15 cellular contexts compared by ENCODE assay signal in genomic region chr2:134081238-134081637, GRCh38.
DNase-seq lines count a peak whose midpoint lies in the region; ATAC-seq, FAIRE-seq and TF ChIP-seq lines count a peak whose summit lies in the region.
"Had no signal": no experiment of that assay in that cellular context is flagged by ENCODE, and none has a peak within 500 bp of the region (broad histone marks: within the 10 kb centered on the region; RNA-seq: fewer than 3 reads in every experiment).

No MANE protein-coding gene starts in this region.

- H2BK120ac ChIP-seq in H1 (replicated peaks; ENCODE audit: low read depth, low read length) = no peak overlapping the region

- peak overlapping the region; percentile 40; the same call in 1 of the 2 replicates for H2BK15ac ChIP-seq in H1 (ENCODE audit: low read length)

- H3K27me3 ChIP-seq in mammary epithelial cell (ENCODE audit: insufficient read depth, low read length) (peaks cover 6% of the 10 kb centered on the region), breast epithelium (no peaks in the 10 kb centered on the region), H1 (replicated peaks in 1 of 4; ENCODE audit: control insufficient read depth in 3 of 4, extremely low read depth in 1 of 4, insufficient read depth in 3 of 4, low read length in 3 of 4) (no peaks in the 10 kb centered on the region)

- H3K79me2 ChIP-seq in mammary epithelial cell (ENCODE audit: insufficient read depth, low read length) = no peaks in the 10 kb centered on the region
- H3K79me2 ChIP-seq in H1 (ENCODE audit: control insufficient read depth in 1 of 2, insufficient read depth in 2 of 2, low read length in 2 of 2) = no peaks in the 10 kb centered on the region

- TF ChIP-seq POLR2A in breast epithelium (IDR thresholded peaks at IDR 0.05) (no peak), H1 (IDR thresholded peaks at IDR 0.05; ENCODE audit: control extremely low read depth in 1 of 2, low read depth in 2 of 2, low read length in 2 of 2) (no peak)

- intact Hi-C loops in mammary epithelial cell (cut with micrococcal nuclease) (no loop called here), breast epithelium (cut with DNase I; ENCODE audit: low total_unique reads) (no loop called here), left ventricle myocardium superior (cut with micrococcal nuclease) (no loop called here), Calu3 (cut with micrococcal nuclease; ENCODE audit: unreplicated experiment) (no loop called here)

- H3K14ac ChIP-seq in H1 (ENCODE audit: insufficient read length) = no peak overlapping the region

- TF ChIP-seq CTCF in mammary epithelial cell (conservative IDR thresholded peaks at IDR 0.05 in 1 of 2, IDR thresholded peaks at IDR 0.05 in 1 of 2; ENCODE audit: extremely low read depth in 1 of 2, insufficient read depth in 1 of 2, low read depth in 1 of 2, low read length in 2 of 2) (no peak), breast epithelium (IDR thresholded peaks at IDR 0.05) (no peak), H1 (IDR thresholded peaks at IDR 0.05; ENCODE audit: control extremely low read depth in 1 of 3, insufficient read depth in 1 of 3, low read depth in 1 of 3, low read length in 3 of 3) (no peak), Calu3 (IDR thresholded peaks at IDR 0.05; ENCODE audit: unreplicated experiment) (no peak), foreskin fibroblast (IDR thresholded peaks at IDR 0.05; ENCODE audit: low read depth, low read length) (no peak)

- H2BK20ac ChIP-seq in H1 (ENCODE audit: low read length) = no peak overlapping the region; the same call in 1 of the 2 replicates

- H4K91ac ChIP-seq in H1 (replicated peaks; ENCODE audit: insufficient read length, low read length) = no peak overlapping the region

- no peak overlapping the region for H4K8ac ChIP-seq in H1 (ENCODE audit: extremely low read depth, insufficient read depth, low read length)

- no peaks in the 10 kb centered on the region for H3K4me1 Mint-ChIP-seq in Calu3 (ENCODE audit: low read depth, unreplicated experiment)
- H3K4me1 Mint-ChIP-seq: CD14-positive monocyte had no signal

- no peaks in the 10 kb centered on the region for H3K9me3 Mint-ChIP-seq in Calu3 (ENCODE audit: low read depth, unreplicated experiment)
- H3K9me3 Mint-ChIP-seq: CD8-positive, alpha-beta T cell had no signal

- peak overlapping the region; percentile 42; the same call in 1 of the 2 replicates for H3K18ac ChIP-seq in H1 (ENCODE audit: extremely low read depth, low read length)

- H2AFZ ChIP-seq in mammary epithelial cell (ENCODE audit: low read depth, low read length) (no peak overlapping the region), H1 (ENCODE audit: low read length) (no peak overlapping the region)
- H2AFZ ChIP-seq: GM23248 had no signal

- no peak overlapping the region for H3K4ac ChIP-seq in H1 (replicated peaks; ENCODE audit: insufficient read length, low read depth, low read length)

- H3K4me1 ChIP-seq in mammary epithelial cell (ENCODE audit: insufficient read depth, low read length) (no peaks in the 10 kb centered on the region), breast epithelium (no peaks in the 10 kb centered on the region), H1 (replicated peaks in 1 of 4; ENCODE audit: control insufficient read depth in 3 of 4, insufficient read depth in 4 of 4, low read length in 3 of 4) (peaks cover 1 to 12% (median 9%) of the 10 kb centered on the region in 4 experiments; a peak in 3 of 7 replicates)
- H3K4me1 ChIP-seq: HAP-1 had no signal

- WGBS in mammary epithelial cell (ENCODE audit: low coverage, missing lambda C conversion rate) = 76% methylated on average over 3 of the region's 3 CpGs
- 88% methylated on average over 3 of the region's 3 CpGs; no CpG with 5 or more reads in 1 of the 2 experiments for WGBS in H1 (ENCODE audit: extremely low coverage in 1 of 2, insufficient coverage in 1 of 2, insufficient read length in 1 of 2, insufficient replicate concordance in 2 of 2, low coverage in 1 of 2, low lambda C conversion rate in 2 of 2, missing lambda C conversion rate in 1 of 2), 2 experiments

- CTCF ChIA-PET in mammary epithelial cell (lab: Charles Lee; ENCODE audit: low non-redundant PET) = no interaction called here
- CTCF ChIA-PET in H1 (lab: Charles Lee; ENCODE audit: partially characterized antibody) = no interaction called here
- CTCF ChIA-PET in Calu3 (lab: Charles Lee) = no interaction called here

- H3K27ac Mint-ChIP-seq in Calu3 (ENCODE audit: unreplicated experiment) = no peak overlapping the region
- H3K27ac Mint-ChIP-seq: CD8-positive, alpha-beta T cell had no signal

- TF ChIP-seq RAD21 in H1 (IDR thresholded peaks at IDR 0.05 in 1 of 2, conservative IDR thresholded peaks at IDR 0.05 in 1 of 2; ENCODE audit: low read depth in 2 of 2, low read length in 2 of 2) = no peak

- H3K79me1 ChIP-seq in H1 (ENCODE audit: low read depth, low read length) = no peaks in the 10 kb centered on the region

- H4K20me1 ChIP-seq in mammary epithelial cell (ENCODE audit: insufficient read depth, low read length) (no peaks in the 10 kb centered on the region), H1 (replicated peaks in 1 of 2; ENCODE audit: control insufficient read depth in 1 of 2, insufficient read depth in 2 of 2, low read length in 2 of 2) (no peaks in the 10 kb centered on the region)

- no peak overlapping the region for H4K5ac ChIP-seq in H1 (ENCODE audit: insufficient read length, low read depth, low read length)

- H2BK5ac ChIP-seq in H1 (ENCODE audit: low read depth, low read length) = no peak overlapping the region; the same call in 1 of the 2 replicates

- no peak overlapping the region for H2BK12ac ChIP-seq in H1 (ENCODE audit: low read depth, low read length)

- no peak overlapping the region for H3K27ac ChIP-seq in mammary epithelial cell (ENCODE audit: insufficient read depth, low read depth, low read length)
- no peak overlapping the region for H3K27ac ChIP-seq in breast epithelium
- H3K27ac ChIP-seq in H1 (ENCODE audit: low read depth, low read length) = no peak overlapping the region
- H3K27ac ChIP-seq: 22Rv1, GM23248 had no signal

- no peak for FAIRE-seq in H1 (lab: Jason Lieb, UNC)

- H3K4me2 ChIP-seq in mammary epithelial cell (ENCODE audit: insufficient read depth, low read depth, low read length) (no peak overlapping the region), H1 (ENCODE audit: insufficient read depth in 1 of 2, low read depth in 2 of 2, low read length in 2 of 2) (no peak overlapping the region; a peak in 1 of 4 replicates)

- no peak overlapping the region for H3K23ac ChIP-seq in H1 (ENCODE audit: insufficient read length)

- H3K4me3 Mint-ChIP-seq in Calu3 (ENCODE audit: low read depth, unreplicated experiment) = no peak overlapping the region
- H3K4me3 Mint-ChIP-seq: CD14-positive monocyte; CD8-positive, alpha-beta T cell; IgD-negative memory B cell had no signal

- H3K36me3 ChIP-seq in mammary epithelial cell (ENCODE audit: insufficient read depth, low read length) (no peaks in the 10 kb centered on the region), breast epithelium (no peaks in the 10 kb centered on the region), H1 (ENCODE audit: control insufficient read depth in 2 of 4, insufficient read depth in 4 of 4, low read length in 3 of 4) (no peaks in the 10 kb centered on the region)
- H3K36me3 ChIP-seq: HAP-1 had no signal

- dilution Hi-C loops in mammary epithelial cell (cut with HindIII; ENCODE audit: low sequenced_read_pairs) = no loop called here

- TF ChIP-seq EP300 in H1 (IDR thresholded peaks at IDR 0.05; ENCODE audit: borderline replicate concordance in 1 of 2, low read depth in 2 of 2, low read length in 2 of 2) = no peak

- H3K4me3 ChIP-seq in mammary epithelial cell (replicated peaks in 1 of 3; ENCODE audit: insufficient read depth in 1 of 3, low read depth in 2 of 3, low read length in 3 of 3) (no peak overlapping the region), breast epithelium (no peak overlapping the region), H1 (ENCODE audit: extremely low read depth in 1 of 4, insufficient read depth in 2 of 4, low read depth in 3 of 4, low read length in 4 of 4) (no peak overlapping the region), foreskin fibroblast (ENCODE audit: low read depth in 1 of 2, low read length in 2 of 2) (no peak overlapping the region)
- H3K4me3 ChIP-seq: GM23248, HAP-1 had no signal

- H3K9ac ChIP-seq in mammary epithelial cell (ENCODE audit: insufficient read depth, low read length) (peak overlapping the region; percentile 3), H1 (replicated peaks in 1 of 4; ENCODE audit: extremely low read depth in 1 of 4, low read depth in 3 of 4, low read length in 3 of 4) (no peak overlapping the region)
- H3K9ac ChIP-seq: GM23248 had no signal

- H3K9me3 ChIP-seq in mammary epithelial cell (replicated peaks; ENCODE audit: insufficient read depth, low read length) (no peaks in the 10 kb centered on the region), breast epithelium (no peaks in the 10 kb centered on the region), H1 (ENCODE audit: insufficient read depth in 2 of 2, low read depth in 1 of 2, low read length in 1 of 2) (no peaks in the 10 kb centered on the region)
- H3K9me3 ChIP-seq: HAP-1 had no signal

- no peaks in the 10 kb centered on the region; the same call in 1 of the 2 replicates for H3K23me2 ChIP-seq in H1 (ENCODE audit: low read depth, low read length)

- ATAC-seq in left ventricle myocardium superior = peak; percentile 70
- ATAC-seq: CD8-positive, alpha-beta T cell had no signal

- H3K27me3 Mint-ChIP-seq in Calu3 (ENCODE audit: unreplicated experiment) = no peaks in the 10 kb centered on the region
- H3K27me3 Mint-ChIP-seq: IgD-negative memory B cell had no signal

- H2AK5ac ChIP-seq in H1 (ENCODE audit: low read depth, low read length) = no peak overlapping the region

- BruUV-seq in mammary epithelial cell (replicated peaks; lab: Mats Ljungman, UMichigan) = no TSS peak
- BruUV-seq in Calu3 (replicated peaks; lab: Mats Ljungman, UMichigan) = no TSS peak

- no peaks in the 10 kb centered on the region for H3K36me3 Mint-ChIP-seq in Calu3 (ENCODE audit: insufficient read depth, unreplicated experiment)
- H3K36me3 Mint-ChIP-seq: CD14-positive monocyte; CD8-positive, alpha-beta T cell; IgD-negative memory B cell had no signal

- POLR2A ChIA-PET in H1 (lab: Charles Lee; ENCODE audit: partially characterized antibody) = interaction anchor here (0.6 kb wide), 1 partner anchor 9 kb away, joined by 3 read pairs; no protein-coding TSS in a partner anchor

- DNase-seq in mammary epithelial cell (no peak), breast epithelium (ENCODE audit: low spot score in 2 of 2) (no peak), H1 (ENCODE audit: low read depth in 1 of 2, low spot score in 2 of 2) (no peak), left ventricle myocardium superior (peak; percentile 41), DMS53 treated with DMSO at 0.1 percent for 48 hours (lab: John Stamatoyannopoulos, UW; ENCODE audit: unreplicated experiment) (no peak), Calu3 (no peak), foreskin fibroblast (no peak)
- DNase-seq: CD8-positive, alpha-beta T cell; COR-L47; GF-D8; GM23248 had no signal

- in situ Hi-C loops in mammary epithelial cell (cut with MboI; ENCODE audit: low sequenced_read_pairs in 2 of 2) = no loop called here

- no peak overlapping the region for H3K56ac ChIP-seq in H1 (replicated peaks; ENCODE audit: insufficient read length, low read depth, low read length)

TF ChIP-seq in H1, 55 proteins besides CTCF, POLR2A, EP300 and RAD21 (continues in another document):
- TF ChIP-seq JUN (IDR thresholded peaks at IDR 0.05; ENCODE audit: low read depth, low read length) = no peak
